Comparison of ENCODE assay signal across 1 cellular context in the genomic region with DNA sequence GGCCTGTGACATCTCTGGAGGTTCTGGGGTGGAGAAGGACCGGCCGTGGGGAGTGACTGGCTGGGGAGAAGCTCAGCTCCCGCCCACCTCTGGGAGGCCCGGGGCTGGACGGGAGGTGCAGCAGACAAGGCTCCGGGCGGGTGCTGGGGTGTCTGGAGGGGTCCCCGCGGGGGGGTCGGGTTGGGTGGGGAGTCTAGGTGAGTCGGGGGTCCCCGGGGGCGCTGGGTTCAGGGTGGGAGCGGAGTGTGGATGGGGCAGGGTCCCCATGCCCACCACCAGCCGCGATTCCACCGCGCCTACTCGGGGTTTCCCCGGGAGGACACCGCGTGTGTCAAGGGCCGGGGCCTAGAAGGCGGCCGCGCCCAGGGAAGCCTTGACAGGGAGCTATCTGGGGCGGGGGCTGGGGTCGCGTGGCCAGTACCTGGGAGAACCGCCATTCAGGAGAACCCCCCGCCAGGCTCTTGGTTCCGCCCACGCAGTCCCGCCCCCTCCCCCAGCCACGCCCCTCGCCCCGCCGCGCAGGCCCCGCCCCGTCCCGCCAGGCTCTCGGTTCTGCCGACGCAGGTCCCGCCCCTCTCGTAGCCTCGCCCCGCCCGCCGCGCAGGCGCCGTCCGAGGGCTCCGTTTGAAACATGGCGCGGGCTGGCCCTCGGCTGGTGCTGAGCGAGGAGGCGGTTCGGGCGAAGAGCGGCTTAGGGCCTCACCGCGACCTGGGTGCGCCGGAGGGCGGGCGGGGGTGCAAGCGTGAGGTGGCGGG.
TF ChIP-seq lines count a peak whose summit lies in the region.

A gene with protein sequence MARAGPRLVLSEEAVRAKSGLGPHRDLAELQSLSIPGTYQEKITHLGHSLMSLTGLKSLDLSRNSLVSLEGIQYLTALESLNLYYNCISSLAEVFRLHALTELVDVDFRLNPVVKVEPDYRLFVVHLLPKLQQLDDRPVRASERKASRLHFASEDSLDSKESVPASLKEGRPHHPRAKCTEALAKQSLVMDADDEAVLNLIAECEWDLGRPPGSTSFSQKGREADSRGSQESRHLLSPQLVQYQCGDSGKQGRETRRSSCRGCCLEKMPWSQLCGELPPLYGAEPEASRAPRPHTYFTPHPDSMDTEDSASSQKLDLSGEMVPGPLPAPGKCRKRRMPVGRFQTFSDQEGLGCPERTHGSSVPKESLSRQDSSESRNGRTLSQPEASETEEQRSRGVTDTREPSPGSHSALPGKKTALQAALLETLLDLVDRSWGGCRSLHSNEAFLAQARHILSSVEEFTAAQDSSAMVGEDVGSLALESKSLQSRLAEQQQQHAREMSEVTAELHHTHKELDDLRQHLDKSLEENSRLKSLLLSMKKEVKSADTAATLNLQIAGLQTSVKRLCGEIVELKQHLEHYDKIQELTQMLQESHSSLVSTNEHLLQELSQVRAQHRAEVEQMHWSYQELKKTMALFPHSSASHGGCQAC (plus strand): TSS at position 610 of the 756 bp plus-strand sequence. CDS start 22 bp downstream, at position 632.

TF ChIP-seq in liver, 16 proteins besides CTCF, POLR2A, EP300 and RAD21 (continued from another document):
- TF ChIP-seq, protein P1, sequence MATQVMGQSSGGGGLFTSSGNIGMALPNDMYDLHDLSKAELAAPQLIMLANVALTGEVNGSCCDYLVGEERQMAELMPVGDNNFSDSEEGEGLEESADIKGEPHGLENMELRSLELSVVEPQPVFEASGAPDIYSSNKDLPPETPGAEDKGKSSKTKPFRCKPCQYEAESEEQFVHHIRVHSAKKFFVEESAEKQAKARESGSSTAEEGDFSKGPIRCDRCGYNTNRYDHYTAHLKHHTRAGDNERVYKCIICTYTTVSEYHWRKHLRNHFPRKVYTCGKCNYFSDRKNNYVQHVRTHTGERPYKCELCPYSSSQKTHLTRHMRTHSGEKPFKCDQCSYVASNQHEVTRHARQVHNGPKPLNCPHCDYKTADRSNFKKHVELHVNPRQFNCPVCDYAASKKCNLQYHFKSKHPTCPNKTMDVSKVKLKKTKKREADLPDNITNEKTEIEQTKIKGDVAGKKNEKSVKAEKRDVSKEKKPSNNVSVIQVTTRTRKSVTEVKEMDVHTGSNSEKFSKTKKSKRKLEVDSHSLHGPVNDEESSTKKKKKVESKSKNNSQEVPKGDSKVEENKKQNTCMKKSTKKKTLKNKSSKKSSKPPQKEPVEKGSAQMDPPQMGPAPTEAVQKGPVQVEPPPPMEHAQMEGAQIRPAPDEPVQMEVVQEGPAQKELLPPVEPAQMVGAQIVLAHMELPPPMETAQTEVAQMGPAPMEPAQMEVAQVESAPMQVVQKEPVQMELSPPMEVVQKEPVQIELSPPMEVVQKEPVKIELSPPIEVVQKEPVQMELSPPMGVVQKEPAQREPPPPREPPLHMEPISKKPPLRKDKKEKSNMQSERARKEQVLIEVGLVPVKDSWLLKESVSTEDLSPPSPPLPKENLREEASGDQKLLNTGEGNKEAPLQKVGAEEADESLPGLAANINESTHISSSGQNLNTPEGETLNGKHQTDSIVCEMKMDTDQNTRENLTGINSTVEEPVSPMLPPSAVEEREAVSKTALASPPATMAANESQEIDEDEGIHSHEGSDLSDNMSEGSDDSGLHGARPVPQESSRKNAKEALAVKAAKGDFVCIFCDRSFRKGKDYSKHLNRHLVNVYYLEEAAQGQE (IDR thresholded peaks at IDR 0.05) = no peak
- TF ChIP-seq FOXA2 (IDR thresholded peaks at IDR 0.05) (no peak), HNF4G (IDR thresholded peaks at IDR 0.05) (no peak), JUND (IDR thresholded peaks at IDR 0.05) (no peak)
